Comparison of ENCODE assay signal across 12 cellular contexts in genomic region chr3:150074697-150075416, GRCh38.
DNase-seq lines count a peak whose midpoint lies in the region; ATAC-seq and TF ChIP-seq lines count a peak whose summit lies in the region.
"Had no signal": no experiment of that assay in that cellular context is flagged by ENCODE, and none has a peak within 500 bp of the region (broad histone marks: within the 10 kb centered on the region; RNA-seq: fewer than 3 reads in every experiment).

No MANE protein-coding gene starts in this region.

- DNase-seq in left kidney (ENCODE audit: low read depth, low spot score) (peak; percentile 80), left cardiac atrium (no peak), dermis blood vessel endothelial cell (no peak), coronary artery (ENCODE audit: low spot score) (no peak), GM03348 (ENCODE audit: low spot score) (no peak)
- DNase-seq: activated T-cell treated with anti-CD3 and anti-CD28 coated beads, Interleukin-2, amount 50 U/mL, for 24 hours; NCI-H1436 treated with DMSO at 0.1 percent for 48 hours; PC-3 had no signal

- ATAC-seq in GM18502 (IDR thresholded peaks at IDR 0.05; ENCODE audit: poor library complexity, unreplicated experiment) = peak; percentile 75
- peak; percentile 50 for ATAC-seq in GM21576 (IDR thresholded peaks at IDR 0.05; ENCODE audit: unreplicated experiment)
- ATAC-seq in HG03342 (IDR thresholded peaks at IDR 0.05; ENCODE audit: unreplicated experiment) = peak; percentile 74
- ATAC-seq in left cardiac atrium = no peak
- ATAC-seq: PC-3 had no signal

- no peak overlapping the region for H3K27ac ChIP-seq in coronary artery
- H3K27ac ChIP-seq: cardiac muscle cell had no signal

- TF ChIP-seq CTCF in coronary artery (IDR thresholded peaks at IDR 0.05) = no peak

- H3K4me3 ChIP-seq in coronary artery = no peak overlapping the region
- H3K4me3 ChIP-seq: cardiac muscle cell had no signal

- intact Hi-C loops in left cardiac atrium (cut with DNase I) = no loop called here

Comparison
In these comparisons a context has a peak if more than half of its experiments do, and no peak if none do; other contexts are left out.
1. ATAC-seq: peak in GM18502 (single experiment), GM21576 (single experiment) and HG03342 (single experiment); none in left cardiac atrium (0 of 2).